Comparison of ENCODE assay signal across 8 cellular contexts in genomic region chr18:23283933-23284430, GRCh38.
A peak's percentile ranks its signal among the peaks of the same experiment; 100 is the strongest.
DNase-seq lines count a peak whose midpoint lies in the region; ATAC-seq and TF ChIP-seq lines count a peak whose summit lies in the region.

No MANE protein-coding gene starts in this region.

- no peaks in the 10 kb centered on the region for H3K27me3 ChIP-seq in Panc1 (ENCODE audit: control insufficient read depth, insufficient read depth, low read length)

- in situ Hi-C loops in Panc1 (cut with HindIII; ENCODE audit: low pct_unique_long_range_greater_than_20kb, low sequenced_read_pairs) = no loop called here

- DNase-seq in Panc1 (ENCODE audit: low read depth, low spot score) = peak; percentile 78
- peak; percentile 96 for DNase-seq in iPS DF 4.7 (ENCODE audit: extremely low read depth, low spot score)
- DNase-seq in NOMO-1 treated with DMSO at 0.1 percent for 48 hours (lab: John Stamatoyannopoulos, UW; ENCODE audit: unreplicated experiment) = no peak
- no peak for DNase-seq in activated CD4-positive, CD25-positive, alpha-beta regulatory T cell treated with anti-CD3 and anti-CD28 coated beads, Interleukin-2, amount 50 U/mL, for 72 hours
- DNase-seq in NCI-H748 (lab: John Stamatoyannopoulos, UW; ENCODE audit: unreplicated experiment) = no peak
- no peak for DNase-seq in NCI-H1694 treated with DMSO at 0.1 percent for 48 hours (lab: John Stamatoyannopoulos, UW)

- peaks cover 44% of the 10 kb centered on the region for H3K4me1 ChIP-seq in Panc1 (ENCODE audit: control insufficient read depth, insufficient read depth, low read length)

- POLR2A ChIA-PET in Panc1 (lab: Charles Lee) = no interaction called here

- H3K4me3 ChIP-seq in Panc1 (ENCODE audit: low read depth in 2 of 2, low read length in 2 of 2) = no peak overlapping the region

- no peak for TF ChIP-seq CTCF in Panc1 (IDR thresholded peaks at IDR 0.05)

- peak; percentile 93 for ATAC-seq in GM18511 (IDR thresholded peaks at IDR 0.05; ENCODE audit: unreplicated experiment)
- ATAC-seq in HG02610 (IDR thresholded peaks at IDR 0.05; ENCODE audit: unreplicated experiment) = peak; percentile 90
- ATAC-seq in Panc1 = peak; percentile 84

- no peaks in the 10 kb centered on the region for H3K36me3 ChIP-seq in Panc1 (ENCODE audit: control insufficient read depth, insufficient read depth, low read length)

- no TSS peak for BruUV-seq in Panc1 (replicated peaks; lab: Mats Ljungman, UMichigan)

- intact Hi-C loops in Panc1 (cut with micrococcal nuclease; ENCODE audit: unreplicated experiment) = no loop called here

- H3K9me3 ChIP-seq in Panc1 (ENCODE audit: control insufficient read depth, insufficient read depth, low read depth, low read length) = no peaks in the 10 kb centered on the region

- CTCF ChIA-PET in Panc1 (lab: Charles Lee) = no interaction called here

- H3K27ac ChIP-seq in Panc1 (ENCODE audit: low read length) = peak overlapping the region; percentile 81

Comparison
In these comparisons a context has a peak if more than half of its experiments do, and no peak if none do; other contexts are left out.
1. DNase-seq: peak in Panc1 (single experiment) and iPS DF 4.7 (single experiment); none in NOMO-1 treated with DMSO at 0.1 percent for 48 hours (single experiment), activated CD4-positive, CD25-positive, alpha-beta regulatory T cell treated with anti-CD3 and anti-CD28 coated beads, Interleukin-2, amount 50 U/mL, for 72 hours (single experiment), NCI-H748 (single experiment) and NCI-H1694 treated with DMSO at 0.1 percent for 48 hours (single experiment).
2. Peak in every context shown above with its lines, with median percentiles within 50 percentile points of each other: ATAC-seq.